In genomic region chr11:64234840-64235379, GRCh38 we compare ENCODE assay signal across 8 cellular contexts. TPM values are rescaled to one million over a fixed set of nuclear protein-coding genes. Genes with fewer than 3 reads are reported as not detected.
DNase-seq lines count a peak whose midpoint lies in the region; ATAC-seq and TF ChIP-seq lines count a peak whose summit lies in the region.

No MANE protein-coding gene starts in this region.

- peak overlapping the region; percentile 62 to 72 for H3K27ac ChIP-seq in liver (ENCODE audit: low read depth in 1 of 2, low read length in 2 of 2)
- peak overlapping the region; percentile 80 for H3K27ac ChIP-seq in temporal lobe (ENCODE audit: low read depth, low read length)

- TF ChIP-seq RAD21 in liver (IDR thresholded peaks at IDR 0.05) = no peak

- ATAC-seq in HG03460 (IDR thresholded peaks at IDR 0.05; ENCODE audit: unreplicated experiment) (peak; percentile 37), GM21529 (IDR thresholded peaks at IDR 0.05; ENCODE audit: unreplicated experiment) (no peak)

- H3K4me3 ChIP-seq in GM08714 (ENCODE audit: low read length) = peak overlapping the region; percentile 73
- H3K4me3 ChIP-seq in liver (ENCODE audit: low read depth in 1 of 3, low read length in 3 of 3) = peak overlapping the region in 2 of 3 donors; percentile 44 to 75

- no peaks in the 10 kb centered on the region for H3K36me3 ChIP-seq in liver (ENCODE audit: control insufficient read depth in 4 of 4, insufficient read depth in 3 of 4, low read depth in 1 of 4, low read length in 3 of 4)

- no peaks in the 10 kb centered on the region for H3K27me3 ChIP-seq in liver (ENCODE audit: control insufficient read depth in 4 of 4, insufficient read depth in 4 of 4, low read length in 3 of 4)

- H3K9ac ChIP-seq in liver (ENCODE audit: low read depth in 1 of 2, low read length in 2 of 2) = no peak overlapping the region

- no peaks in the 10 kb centered on the region for H3K9me3 ChIP-seq in liver (ENCODE audit: control insufficient read depth in 4 of 4, low read length in 3 of 4)

- peak; percentile 21 for DNase-seq in T1000 (lab: John Stamatoyannopoulos, UW)
- peak; percentile 56 for DNase-seq in central memory CD4-positive, alpha-beta T cell
- no peak for DNase-seq in NK-92 (lab: John Stamatoyannopoulos, UW; ENCODE audit: unreplicated experiment)

- peaks cover 21 to 50% (median 37%) of the 10 kb centered on the region in 4 donors for H3K4me1 ChIP-seq in liver (ENCODE audit: control insufficient read depth in 4 of 4, insufficient read depth in 4 of 4, low read length in 3 of 4)

- TF ChIP-seq CTCF in liver (IDR thresholded peaks at IDR 0.05; ENCODE audit: low read depth, low read length, missing input control) = no peak

- WGBS in liver = 2% methylated on average over 48 of the region's 48 CpGs

TF ChIP-seq in liver, 16 proteins besides CTCF, POLR2A, EP300 and RAD21:
- TF ChIP-seq GABPA (IDR thresholded peaks at IDR 0.05 in 1 of 2, conservative IDR thresholded peaks at IDR 0.05 in 1 of 2) (no peak), MAX (IDR thresholded peaks at IDR 0.05) (no peak), RXRA (IDR thresholded peaks at IDR 0.05) (no peak), TAF1 (conservative IDR thresholded peaks at IDR 0.05) (no peak), HNF4G (IDR thresholded peaks at IDR 0.05) (no peak), FOXA1 (IDR thresholded peaks at IDR 0.05) (no peak), SP1 (IDR thresholded peaks at IDR 0.05) (no peak), FOXA2 (IDR thresholded peaks at IDR 0.05) (no peak), NR2F2 (IDR thresholded peaks at IDR 0.05) (no peak), REST (IDR thresholded peaks at IDR 0.05) (no peak), EGR1 (IDR thresholded peaks at IDR 0.05; ENCODE audit: low read depth in 2 of 2) (no peak), ATF3 (IDR thresholded peaks at IDR 0.05) (no peak), ZBTB33 (IDR thresholded peaks at IDR 0.05) (no peak), YY1 (IDR thresholded peaks at IDR 0.05) (no peak), JUND (IDR thresholded peaks at IDR 0.05) (no peak)

RNA-seq across cellular contexts. Expression of gene VEGFB, which starts 0.5 kb away (rescaled TPM):
- total RNA-seq in liver = 1 to 10 TPM; 3.6 to 9.5 TPM
- polyA plus RNA-seq in liver = 10 to 100 TPM; 11.9 to 17.3 TPM
- total RNA-seq in temporal lobe = 24.1 TPM

RNA-seq across cellular contexts. Expression of gene DNAJC4, which starts 4.6 kb away (rescaled TPM):
- total RNA-seq in liver = 10 to 100 TPM in 1 of 2 donors, 1 to 10 TPM in 1; 8.5 to 25.9 TPM
- polyA plus RNA-seq in liver = 10 to 100 TPM; 22.7 to 24.3 TPM
- 6.6 TPM for total RNA-seq in temporal lobe

RNA-seq across cellular contexts. Expression of gene FKBP2, which starts 6.0 kb away (rescaled TPM):
- total RNA-seq in liver = 10 to 100 TPM; 60.8 to 79.0 TPM
- polyA plus RNA-seq in liver = 100 to 1,000 TPM; 170 to 241 TPM
- total RNA-seq in temporal lobe = 16.2 TPM

RNA-seq across cellular contexts. Expression of gene NUDT22, which starts 8.8 kb away (rescaled TPM):
- total RNA-seq in liver (10 to 100 TPM; 20.0 to 47.8 TPM), temporal lobe (10.6 TPM)
- polyA plus RNA-seq in liver = 10 to 100 TPM; 37.9 to 44.5 TPM

RNA-seq across cellular contexts. Expression of gene TRPT1, which starts 8.9 kb away (rescaled TPM):
- total RNA-seq in liver = 10 to 100 TPM; 14.0 to 22.9 TPM
- polyA plus RNA-seq in liver = 10 to 100 TPM; 18.7 to 37.8 TPM
- total RNA-seq in temporal lobe = 5.4 TPM
